Comparison of ENCODE assay signal across 15 cellular contexts in the genomic region with DNA sequence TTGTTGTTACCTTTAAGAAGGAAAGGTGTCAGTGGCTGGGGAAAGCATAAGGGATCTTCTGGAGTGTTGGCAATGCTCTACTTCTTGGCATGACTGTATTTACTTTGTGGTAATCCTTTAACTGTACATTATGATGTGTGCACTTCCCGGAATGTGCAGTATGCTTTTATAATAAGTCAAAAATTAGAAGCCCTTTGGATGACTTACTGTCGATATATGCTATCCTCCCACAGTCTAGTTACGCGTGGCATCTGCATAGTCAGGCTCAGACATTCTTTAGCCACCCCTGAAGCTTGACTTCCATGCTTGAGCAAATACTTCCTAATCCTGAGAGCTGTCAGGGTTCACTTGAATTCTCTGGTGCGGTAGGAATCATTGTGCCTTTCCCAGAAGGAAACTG. TPM values are rescaled to one million over a fixed set of nuclear protein-coding genes. Genes with fewer than 3 reads are reported as not detected.
DNase-seq lines count a peak whose midpoint lies in the region; ATAC-seq and TF ChIP-seq lines count a peak whose summit lies in the region.
"Had no signal": no experiment of that assay in that cellular context is flagged by ENCODE, and none has a peak within 500 bp of the region (broad histone marks: within the 10 kb centered on the region; RNA-seq: fewer than 3 reads in every experiment).

No MANE protein-coding gene starts in this region.

- no peak for TF ChIP-seq EP300 in ovary (IDR thresholded peaks at IDR 0.05)

- H3K4me1 ChIP-seq in upper lobe of right lung (peaks cover 13% of the 10 kb centered on the region), ovary (ENCODE audit: insufficient read depth) (no peaks in the 10 kb centered on the region)
- H3K4me1 ChIP-seq: testis had no signal

- no peak overlapping the region for H3K4me3 ChIP-seq in astrocyte of the spinal cord (ENCODE audit: low read depth, low read length)
- H3K4me3 ChIP-seq in upper lobe of right lung: no peak overlapping the region
- no peak overlapping the region for H3K4me3 ChIP-seq in ovary
- H3K4me3 ChIP-seq: testis had no signal

- intact Hi-C loops in upper lobe of right lung (cut with DNase I) (no loop called here), ovary (cut with DNase I) (no loop called here)

- H3K27ac ChIP-seq in upper lobe of right lung: peak overlapping the region; percentile 18
- no peak overlapping the region for H3K27ac ChIP-seq in ovary
- H3K27ac ChIP-seq: testis had no signal

- TF ChIP-seq POLR2A in ovary (IDR thresholded peaks at IDR 0.05): no peak

- no peaks in the 10 kb centered on the region for H3K9me3 ChIP-seq in upper lobe of right lung
- no peaks in the 10 kb centered on the region for H3K9me3 ChIP-seq in ovary
- H3K9me3 ChIP-seq: testis had no signal

- ATAC-seq in upper lobe of right lung: peak; percentile 65
- ATAC-seq: activated T-cell treated with anti-CD3 and anti-CD28 coated beads, Interleukin-2, amount 50 U/mL, for 72 hours had no signal

- TF ChIP-seq CTCF in astrocyte of the spinal cord (IDR thresholded peaks at IDR 0.05; ENCODE audit: low read depth, low read length) (no peak), upper lobe of right lung (IDR thresholded peaks at IDR 0.05) (no peak), ovary (IDR thresholded peaks at IDR 0.05) (no peak)

- H3K36me3 ChIP-seq in upper lobe of right lung (no peaks in the 10 kb centered on the region), ovary (no peaks in the 10 kb centered on the region)

- in situ Hi-C loops in astrocyte of the spinal cord (cut with HindIII; ENCODE audit: low sequenced_read_pairs): no loop called here

- 39 to 52% (median 44%) methylated on average over 5 of the region's 5 CpGs for whole genome bisulfite sequencing in ovary, 3 donors

- DNase-seq in HCEC 1CT (peak; percentile 81), astrocyte of the spinal cord (ENCODE audit: low read depth, low spot score) (peak; percentile 86), kidney glomerular epithelial cell (lab: John Stamatoyannopoulos, UW) (peak; percentile 99), upper lobe of right lung (no peak), ovary (no peak), NCI-H1105 (lab: John Stamatoyannopoulos, UW) (no peak), NCI-H1694 treated with DMSO at 0.1 percent for 48 hours (lab: John Stamatoyannopoulos, UW) (no peak)
- DNase-seq: activated CD4-positive, alpha-beta T cell treated with anti-CD3 and anti-CD28 coated beads for 1 hour; activated T-cell treated with anti-CD3 and anti-CD28 coated beads, Interleukin-2, amount 50 U/mL, for 72 hours; anterior cingulate cortex; effector CD8-positive, alpha-beta T cell; RPMI8226; stimulated activated CD4-positive, alpha-beta T cell treated with anti-CD3 and anti-CD28 coated beads, Interleukin-15, amount 100 ng/mL, for 24 hours; T-helper 2 cell; testis had no signal

- no peaks in the 10 kb centered on the region for H3K27me3 ChIP-seq in upper lobe of right lung
- no peaks in the 10 kb centered on the region for H3K27me3 ChIP-seq in ovary
- H3K27me3 ChIP-seq: testis had no signal

RNA-seq across cellular contexts. Expression of gene ATP10A, which starts 20.7 kb away (rescaled TPM):
- total RNA-seq in upper lobe of right lung (31.1 TPM), ovary (1 to 10 TPM in 4 of 7 donors, under 1 TPM in 3; 0.28 to 2.0 (median 1.1) TPM)
- 1 to 10 TPM in 1 of 2 donors, under 1 TPM in 1; 0.79 to 3.2 TPM for polyA plus RNA-seq in ovary

Comparison
In these comparisons a context has a peak if more than half of its experiments do, and no peak if none do; other contexts are left out.
1. DNase-seq: peak in HCEC 1CT (single experiment), astrocyte of the spinal cord (single experiment) and kidney glomerular epithelial cell (single experiment); none in upper lobe of right lung (single experiment), ovary (0 of 5), NCI-H1105 (single experiment) and NCI-H1694 treated with DMSO at 0.1 percent for 48 hours (single experiment).
2. RNA of gene ATP10A, which starts 20.7 kb away (total RNA-seq): 31.1 TPM in upper lobe of right lung (single experiment); 0.28 to 2.0 TPM in ovary; every median in the first group is over 10 times any median in the second.